1 cellular context compared by ENCODE assay signal in genomic region chr19:869245-870177, GRCh38.
TF ChIP-seq lines count a peak whose summit lies in the region.

No MANE protein-coding gene starts in this region.

TF ChIP-seq in K562, 482 proteins besides CTCF, POLR2A, EP300 and RAD21 (continues in another document):
- TF ChIP-seq PURB (CRISPR knock-in tag; IDR thresholded peaks at IDR 0.05; ENCODE audit: low read depth) (no peak), AFF4 (CRISPR knock-in tag; IDR thresholded peaks at IDR 0.05) (0 out of 2 replicates have a peak, but pooled peaks have one; percentile 36), TBL1XR1 (IDR thresholded peaks at IDR 0.05; ENCODE audit: low read length in 2 of 2) (no peak), ZNF57 (CRISPR knock-in tag; IDR thresholded peaks at IDR 0.05) (no peak), ZKSCAN8 (CRISPR knock-in tag; IDR thresholded peaks at IDR 0.05) (no peak), CSDE1 (IDR thresholded peaks at IDR 0.05) (no peak), ZNF707 (CRISPR knock-in tag; conservative IDR thresholded peaks at IDR 0.05) (no peak), RBM22 (IDR thresholded peaks at IDR 0.05; ENCODE audit: low read depth, low read length, poor library complexity, severe bottlenecking) (no peak), RFX5 (IDR thresholded peaks at IDR 0.05; ENCODE audit: low read depth, low read length) (no peak), SMAD2 (IDR thresholded peaks at IDR 0.05; ENCODE audit: low read depth, low read length) (no peak), FOSL1 (tag; conservative IDR thresholded peaks at IDR 0.05) (peak; percentile 73), FOXM1 (IDR thresholded peaks at IDR 0.05; ENCODE audit: low read depth) (no peak), FOXM1 (CRISPR knock-in tag; IDR thresholded peaks at IDR 0.05; ENCODE audit: low read depth) (no peak), ARID4B (CRISPR knock-in tag; IDR thresholded peaks at IDR 0.05) (no peak), ZKSCAN3 (CRISPR knock-in tag; IDR thresholded peaks at IDR 0.05) (no peak), ATF6 (CRISPR knock-in tag; IDR thresholded peaks at IDR 0.05) (no peak), ZNF592 (IDR thresholded peaks at IDR 0.05) (peak; percentile 31; the same call in 1 of the 2 replicates), POLR2G (IDR thresholded peaks at IDR 0.05; ENCODE audit: low read depth, low read length) (peak; percentile 49; the same call in 1 of the 2 replicates), CHD2 (IDR thresholded peaks at IDR 0.05; ENCODE audit: low read depth, low read length) (peak; percentile 16; the same call in 1 of the 2 replicates), TCF15 (CRISPR knock-in tag; IDR thresholded peaks at IDR 0.05) (no peak), ZNF395 (CRISPR knock-in tag; IDR thresholded peaks at IDR 0.05) (no peak), NEUROD1 (IDR thresholded peaks at IDR 0.05; ENCODE audit: borderline replicate concordance, low read depth, low read length, partially characterized antibody) (no peak), HLTF (IDR thresholded peaks at IDR 0.05) (no peak), ARNT (IDR thresholded peaks at IDR 0.05) (no peak), IRF9 (tag; IDR thresholded peaks at IDR 0.05) (no peak), ZBTB9 (CRISPR knock-in tag; IDR thresholded peaks at IDR 0.05) (no peak), MTF1 (CRISPR knock-in tag; IDR thresholded peaks at IDR 0.05; ENCODE audit: borderline replicate concordance) (no peak), JUNB (CRISPR knock-in tag; conservative IDR thresholded peaks at IDR 0.05) (no peak), SETDB1 (IDR thresholded peaks at IDR 0.05; ENCODE audit: low read length) (no peak), HMG20B (CRISPR knock-in tag; IDR thresholded peaks at IDR 0.05) (no peak), PBX2 (CRISPR knock-in tag; IDR thresholded peaks at IDR 0.05; ENCODE audit: low read depth) (no peak), PBX2 (tag; conservative IDR thresholded peaks at IDR 0.05; ENCODE audit: low read depth) (no peak), SUPT5H (IDR thresholded peaks at IDR 0.05) (0 out of 2 replicates have a peak, but pooled peaks have one; percentile 27), WHSC1 (IDR thresholded peaks at IDR 0.05; ENCODE audit: low read length) (no peak), EGR1 (conservative IDR thresholded peaks at IDR 0.05) (no peak), ZC3H8 (IDR thresholded peaks at IDR 0.05) (no peak), RBFOX2 (IDR thresholded peaks at IDR 0.05; ENCODE audit: low read depth, low read length) (no peak), ZFPM2 (CRISPR knock-in tag; IDR thresholded peaks at IDR 0.05) (no peak), NR3C1 (CRISPR knock-in tag; IDR thresholded peaks at IDR 0.05) (no peak), XRCC5 (IDR thresholded peaks at IDR 0.05; ENCODE audit: low read depth, low read length) (0 out of 2 replicates have a peak, but pooled peaks have one; percentile 39), ZNF174 (CRISPR knock-in tag; IDR thresholded peaks at IDR 0.05) (no peak), SOX6 (IDR thresholded peaks at IDR 0.05) (no peak)
